In the genomic region with DNA sequence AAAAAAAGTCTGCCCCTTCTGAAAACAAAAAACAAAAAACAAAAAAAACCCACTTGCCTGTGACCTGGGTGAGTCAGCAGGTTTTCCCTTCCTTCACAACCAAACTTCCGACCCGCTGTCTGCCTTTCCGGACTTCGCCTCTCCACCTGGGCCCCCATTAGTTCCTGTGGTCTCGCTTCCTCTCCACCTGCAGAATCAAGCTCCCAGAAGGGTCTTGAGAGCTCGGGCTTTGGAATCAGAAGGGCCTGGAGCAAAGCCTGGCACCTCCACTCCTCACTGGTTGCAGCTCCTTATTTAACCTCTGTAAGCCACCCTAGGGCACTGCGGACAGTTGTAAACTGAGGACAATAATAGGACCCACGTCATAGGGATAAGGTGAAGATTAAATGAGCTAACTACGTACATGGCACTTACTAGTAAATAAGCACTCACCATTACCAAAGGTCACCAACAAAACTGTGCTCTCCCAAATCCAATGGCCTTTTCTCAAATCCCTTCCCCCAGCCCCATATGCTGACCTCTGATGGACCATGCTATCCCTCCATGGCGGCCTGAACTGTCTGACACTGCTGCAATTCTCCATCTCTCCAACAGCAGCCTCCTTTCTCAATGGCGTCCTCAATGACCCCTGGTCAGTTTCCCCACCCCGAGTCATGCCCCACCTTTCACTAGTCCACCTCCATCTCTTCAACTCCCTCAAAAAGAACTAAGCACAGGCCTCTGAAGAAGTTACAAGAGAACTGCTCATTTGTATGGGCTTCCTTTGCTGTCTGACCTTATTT, we compare ENCODE assay signal across 9 cellular contexts.
DNase-seq lines count a peak whose midpoint lies in the region; ATAC-seq and TF ChIP-seq lines count a peak whose summit lies in the region.
"Had no signal": no experiment of that assay in that cellular context is flagged by ENCODE, and none has a peak within 500 bp of the region (broad histone marks: within the 10 kb centered on the region; RNA-seq: fewer than 3 reads in every experiment).

No MANE protein-coding gene starts in this region.

- intact Hi-C loops in MCF 10A (cut with micrococcal nuclease): no loop called here

- H3K27me3 Mint-ChIP-seq in activated T-cell treated with anti-CD3 and anti-CD28 coated beads, Interleukin-2, amount 50 U/mL, for 72 hours (ENCODE audit: low read depth): no peaks in the 10 kb centered on the region
- no peaks in the 10 kb centered on the region for H3K27me3 Mint-ChIP-seq in osteocyte (ENCODE audit: unreplicated experiment)
- no peaks in the 10 kb centered on the region for H3K27me3 Mint-ChIP-seq in MCF 10A (ENCODE audit: insufficient read depth, unreplicated experiment)

- BruUV-seq in MCF 10A (replicated peaks; lab: Mats Ljungman, UMichigan): no TSS peak

- H3K4me3 Mint-ChIP-seq in activated T-cell treated with anti-CD3 and anti-CD28 coated beads, Interleukin-2, amount 50 U/mL, for 72 hours: peak overlapping the region; percentile 68 to 74
- H3K4me3 Mint-ChIP-seq in osteocyte (ENCODE audit: unreplicated experiment) (no peak overlapping the region), MCF 10A (ENCODE audit: unreplicated experiment) (no peak overlapping the region)

- ATAC-seq in GM18907 (IDR thresholded peaks at IDR 0.05; ENCODE audit: unreplicated experiment) (peak; percentile 68), HG03064 (IDR thresholded peaks at IDR 0.05; ENCODE audit: low read depth, unreplicated experiment) (peak; percentile 64)
- peak; percentile 30 to 41 for ATAC-seq in activated T-cell treated with anti-CD3 and anti-CD28 coated beads, Interleukin-2, amount 50 U/mL, for 72 hours (replicated peaks in 1 of 2)

- CTCF ChIA-PET in MCF 10A (lab: Yijun Ruan, JAX): interaction anchor here (0.6 kb wide), 3 partner anchors 80 to 713 kb away, joined by 3 read pairs; no protein-coding TSS in a partner anchor

- peak overlapping the region; percentile 91 for H3K27ac Mint-ChIP-seq in activated T-cell treated with anti-CD3 and anti-CD28 coated beads, Interleukin-2, amount 50 U/mL, for 72 hours
- peak overlapping the region; percentile 42 for H3K27ac Mint-ChIP-seq in osteocyte (ENCODE audit: unreplicated experiment)
- H3K27ac Mint-ChIP-seq in MCF 10A (ENCODE audit: low read depth, unreplicated experiment): no peak overlapping the region

- POLR2A ChIA-PET in MCF 10A (lab: Yijun Ruan, JAX): interaction anchor here (0.7 kb wide), 1 partner anchor 99 kb away, joined by 3 read pairs; no protein-coding TSS in a partner anchor

- TF ChIP-seq CTCF in osteocyte (IDR thresholded peaks at IDR 0.05) (no peak), MCF 10A (IDR thresholded peaks at IDR 0.05; ENCODE audit: unreplicated experiment) (no peak)

- H3K9me3 Mint-ChIP-seq in activated T-cell treated with anti-CD3 and anti-CD28 coated beads, Interleukin-2, amount 50 U/mL, for 72 hours: no peaks in the 10 kb centered on the region
- H3K9me3 Mint-ChIP-seq in osteocyte (ENCODE audit: unreplicated experiment) (no peaks in the 10 kb centered on the region), MCF 10A (ENCODE audit: unreplicated experiment) (no peaks in the 10 kb centered on the region)

- H3K4me1 Mint-ChIP-seq in activated T-cell treated with anti-CD3 and anti-CD28 coated beads, Interleukin-2, amount 50 U/mL, for 72 hours (ENCODE audit: low read depth): peaks cover 70% of the 10 kb centered on the region
- H3K4me1 Mint-ChIP-seq in osteocyte (ENCODE audit: unreplicated experiment) (peaks cover 39% of the 10 kb centered on the region), MCF 10A (ENCODE audit: insufficient read depth, unreplicated experiment) (peaks cover 11% of the 10 kb centered on the region)

- peaks cover 9 to 34% of the 10 kb centered on the region in 2 donors for H3K36me3 Mint-ChIP-seq in activated T-cell treated with anti-CD3 and anti-CD28 coated beads, Interleukin-2, amount 50 U/mL, for 72 hours (ENCODE audit: insufficient read depth in 2 of 2)
- H3K36me3 Mint-ChIP-seq in osteocyte (ENCODE audit: unreplicated experiment) (peaks cover 43% of the 10 kb centered on the region), MCF 10A (ENCODE audit: insufficient read depth, unreplicated experiment) (peaks cover 67% of the 10 kb centered on the region)

- DNase-seq in activated T-cell treated with anti-CD3 and anti-CD28 coated beads, Interleukin-2, amount 50 U/mL, for 72 hours: peak in 1 of 2 donors; percentile 23
- no peak for DNase-seq in osteocyte (ENCODE audit: extremely low spot score, unreplicated experiment)
- no peak for DNase-seq in MCF 10A (ENCODE audit: unreplicated experiment)
- DNase-seq in NCI-H128 (lab: John Stamatoyannopoulos, UW; ENCODE audit: unreplicated experiment): no peak
- no peak for DNase-seq in NCI-H1417 (lab: John Stamatoyannopoulos, UW)
- DNase-seq in globus pallidus (ENCODE audit: low spot score): no peak
- DNase-seq: NCI-H345 had no signal

Comparison
In these comparisons a context has a peak if more than half of its experiments do, and no peak if none do; other contexts are left out.
1. H3K4me3 Mint-ChIP-seq: peak in activated T-cell treated with anti-CD3 and anti-CD28 coated beads, Interleukin-2, amount 50 U/mL, for 72 hours (2 of 2); none in osteocyte (single experiment) and MCF 10A (single experiment).
2. Peak in every context shown above with its lines, with median percentiles within 50 percentile points of each other: ATAC-seq.